In the genomic region with DNA sequence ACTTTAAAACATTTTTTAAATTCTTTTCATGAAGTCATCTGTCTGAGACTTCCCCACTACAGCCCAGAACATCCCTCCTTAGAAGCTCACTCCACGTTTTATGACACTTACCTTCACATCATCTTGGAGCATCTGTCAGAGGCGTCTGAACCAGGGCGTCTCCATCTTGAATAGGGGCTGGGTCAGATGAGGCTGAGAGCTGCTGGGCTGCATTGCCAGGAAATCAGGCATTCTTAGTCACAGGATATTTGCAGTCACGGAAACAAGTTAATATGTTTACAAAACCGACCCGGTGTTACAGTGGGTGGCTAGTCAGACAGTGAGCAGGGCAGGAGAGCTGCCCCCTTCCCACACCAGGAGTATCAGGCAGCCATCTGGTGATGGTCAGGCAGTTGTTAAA, we compare ENCODE assay signal across 13 cellular contexts.
A peak's percentile ranks its signal among the peaks of the same experiment; 100 is the strongest.
DNase-seq lines count a peak whose midpoint lies in the region; ATAC-seq and TF ChIP-seq lines count a peak whose summit lies in the region.
"Had no signal": no experiment of that assay in that cellular context is flagged by ENCODE, and none has a peak within 500 bp of the region (broad histone marks: within the 10 kb centered on the region; RNA-seq: fewer than 3 reads in every experiment).

No MANE protein-coding gene starts in this region.

- H3K27ac ChIP-seq in SK-N-SH (ENCODE audit: low read depth in 2 of 2, low read length in 1 of 2) (peak overlapping the region in 1 of 2 experiments; percentile 70; a peak in 3 of 4 replicates), psoas muscle (peak overlapping the region; percentile 16)

- H3K27me3 ChIP-seq in SK-N-SH (ENCODE audit: insufficient read depth) (no peaks in the 10 kb centered on the region), psoas muscle (ENCODE audit: insufficient read depth in 3 of 3, low read length in 2 of 3) (no peaks in the 10 kb centered on the region)

- POLR2A ChIA-PET in SK-N-SH (lab: Yijun Ruan, JAX), result no interaction called here

- peak overlapping the region; percentile 92 for H2AFZ ChIP-seq in SK-N-SH (ENCODE audit: low read depth)

- peaks cover 21% of the 10 kb centered on the region for H3F3A ChIP-seq in SK-N-SH (replicated peaks; ENCODE audit: insufficient read depth)

- TF ChIP-seq RAD21 in SK-N-SH (IDR thresholded peaks at IDR 0.05; ENCODE audit: low read length), result no peak

- peak; percentile 53 for DNase-seq in Daoy (ENCODE audit: low read depth)
- DNase-seq in SK-N-SH, result no peak
- peak; percentile 33 for DNase-seq in fibroblast of peridontal ligament (ENCODE audit: extremely low read depth)
- no peak for DNase-seq in psoas muscle
- no peak for DNase-seq in NCI-H774 (lab: John Stamatoyannopoulos, UW)
- DNase-seq in NCI-H128 (lab: John Stamatoyannopoulos, UW; ENCODE audit: unreplicated experiment), result no peak
- DNase-seq in T-helper 9 cell, result no peak
- DNase-seq in middle frontal gyrus (ENCODE audit: extremely low spot score, low spot score), result no peak
- DNase-seq: activated CD4-positive, alpha-beta T cell treated with anti-CD3 and anti-CD28 coated beads, Interleukin-2, amount 50 U/mL, for 48 hours; activated naive CD4-positive, alpha-beta T cell; Kasumi-1; stimulated activated CD4-positive, alpha-beta T cell treated with anti-CD3 and anti-CD28 coated beads, Interleukin-12 subunit alpha, Interleukin-12 subunit beta, amount 100 ng/mL, for 4 hours had no signal

- H3K4me1 ChIP-seq in SK-N-SH (ENCODE audit: control insufficient read depth in 1 of 2, insufficient read depth in 2 of 2, low read depth in 1 of 2, low read length in 1 of 2) (peaks cover 0 to 21% of the 10 kb centered on the region in 2 experiments; a peak in 3 of 4 replicates), psoas muscle (no peaks in the 10 kb centered on the region)

- ATAC-seq in psoas muscle, result no peak
- ATAC-seq: natural killer cell treated with Interleukin-12 subunit alpha and Interleukin-12 subunit beta and Interleukin-15 and Interleukin-18, amount 100 ng/mL, for 72 hours had no signal

- peak overlapping the region; percentile 61 for H3K4me2 ChIP-seq in SK-N-SH

- no peaks in the 10 kb centered on the region for H3K79me2 ChIP-seq in SK-N-SH (ENCODE audit: insufficient read depth)

- 2% methylated on average over 6 of the region's 6 CpGs for WGBS in SK-N-SH (ENCODE audit: low lambda C conversion rate)
- 20 to 28% (median 23%) methylated on average over 6 of the region's 6 CpGs for WGBS in psoas muscle, 3 donors

- H3K36me3 ChIP-seq in SK-N-SH (replicated peaks in 1 of 2; ENCODE audit: control insufficient read depth in 1 of 2, insufficient read depth in 2 of 2, low read length in 1 of 2) (no peaks in the 10 kb centered on the region), psoas muscle (ENCODE audit: insufficient read depth in 1 of 2, low read depth in 1 of 2) (no peaks in the 10 kb centered on the region)

- 0 out of 2 replicates have a peak overlapping the region, but pooled peaks have one; percentile 20 for H3K9ac ChIP-seq in SK-N-SH

- CTCF ChIA-PET in SK-N-SH (lab: Yijun Ruan, JAX), result no interaction called here

- no peak overlapping the region for H3K4me3 ChIP-seq in SK-N-SH (ENCODE audit: low read depth in 2 of 2, low read length in 1 of 2)
- H3K4me3 ChIP-seq in psoas muscle, result peak overlapping the region; percentile 24

- H4K20me1 ChIP-seq in SK-N-SH (ENCODE audit: insufficient read depth), result no peaks in the 10 kb centered on the region

- H3K9me3 ChIP-seq in SK-N-SH (no peaks in the 10 kb centered on the region), psoas muscle (no peaks in the 10 kb centered on the region)

- H3K9me2 ChIP-seq in SK-N-SH, result no peaks in the 10 kb centered on the region

- intact Hi-C loops in psoas muscle (cut with DNase I), result no loop called here

- TF ChIP-seq CTCF in SK-N-SH (IDR thresholded peaks at IDR 0.05), result no peak
- TF ChIP-seq CTCF in psoas muscle (IDR thresholded peaks at IDR 0.05), result no peak

- TF ChIP-seq EP300 in SK-N-SH (IDR thresholded peaks at IDR 0.05; ENCODE audit: borderline replicate concordance in 1 of 2, low read depth in 1 of 2, low read length in 1 of 2), result no peak

TF ChIP-seq in SK-N-SH, 30 proteins besides CTCF, POLR2A, EP300 and RAD21:
- TF ChIP-seq SIN3A (IDR thresholded peaks at IDR 0.05; ENCODE audit: borderline replicate concordance, low read depth, low read length), result no peak
- no peak for TF ChIP-seq TCF12 (IDR thresholded peaks at IDR 0.05)
- TF ChIP-seq, protein P1, sequence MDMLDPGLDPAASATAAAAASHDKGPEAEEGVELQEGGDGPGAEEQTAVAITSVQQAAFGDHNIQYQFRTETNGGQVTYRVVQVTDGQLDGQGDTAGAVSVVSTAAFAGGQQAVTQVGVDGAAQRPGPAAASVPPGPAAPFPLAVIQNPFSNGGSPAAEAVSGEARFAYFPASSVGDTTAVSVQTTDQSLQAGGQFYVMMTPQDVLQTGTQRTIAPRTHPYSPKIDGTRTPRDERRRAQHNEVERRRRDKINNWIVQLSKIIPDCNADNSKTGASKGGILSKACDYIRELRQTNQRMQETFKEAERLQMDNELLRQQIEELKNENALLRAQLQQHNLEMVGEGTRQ (IDR thresholded peaks at IDR 0.05; ENCODE audit: borderline replicate concordance, low read depth, low read length), result no peak
- no peak for TF ChIP-seq TEAD4 (IDR thresholded peaks at IDR 0.05; ENCODE audit: borderline replicate concordance, insufficient read depth)
- no peak for TF ChIP-seq FOXM1 (IDR thresholded peaks at IDR 0.05; ENCODE audit: low read depth)
- TF ChIP-seq, protein P2, sequence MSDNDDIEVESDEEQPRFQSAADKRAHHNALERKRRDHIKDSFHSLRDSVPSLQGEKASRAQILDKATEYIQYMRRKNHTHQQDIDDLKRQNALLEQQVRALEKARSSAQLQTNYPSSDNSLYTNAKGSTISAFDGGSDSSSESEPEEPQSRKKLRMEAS (IDR thresholded peaks at IDR 0.05; ENCODE audit: low read depth), result peak; percentile 30; the same call in 1 of the 2 replicates
- TF ChIP-seq YY1 (IDR thresholded peaks at IDR 0.05; ENCODE audit: low read depth), result peak; percentile 80; the same call in 1 of the 2 replicates
- 0 out of 2 replicates have a peak, but pooled peaks have one; percentile 40 for TF ChIP-seq TAF1 (IDR thresholded peaks at IDR 0.05; ENCODE audit: borderline replicate concordance, low read depth, low read length)
- no peak for TF ChIP-seq FOSL2 (IDR thresholded peaks at IDR 0.05; ENCODE audit: borderline replicate concordance, low read depth)
- TF ChIP-seq, protein P3, sequence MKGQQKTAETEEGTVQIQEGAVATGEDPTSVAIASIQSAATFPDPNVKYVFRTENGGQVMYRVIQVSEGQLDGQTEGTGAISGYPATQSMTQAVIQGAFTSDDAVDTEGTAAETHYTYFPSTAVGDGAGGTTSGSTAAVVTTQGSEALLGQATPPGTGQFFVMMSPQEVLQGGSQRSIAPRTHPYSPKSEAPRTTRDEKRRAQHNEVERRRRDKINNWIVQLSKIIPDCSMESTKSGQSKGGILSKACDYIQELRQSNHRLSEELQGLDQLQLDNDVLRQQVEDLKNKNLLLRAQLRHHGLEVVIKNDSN (IDR thresholded peaks at IDR 0.05; ENCODE audit: borderline replicate concordance, low read depth), result no peak
- TF ChIP-seq POLR2AphosphoS5 (IDR thresholded peaks at IDR 0.05; ENCODE audit: low read depth, low read length), result no peak
- no peak for TF ChIP-seq GABPA (IDR thresholded peaks at IDR 0.05; ENCODE audit: low read depth)
- TF ChIP-seq MXI1 (IDR thresholded peaks at IDR 0.05; ENCODE audit: low read depth, low read length), result no peak

Comparison
In these comparisons a context has a peak if more than half of its experiments do, and no peak if none do; other contexts are left out.
1. DNase-seq: peak in Daoy (single experiment) and fibroblast of peridontal ligament (single experiment); none in SK-N-SH (single experiment), psoas muscle (0 of 2), NCI-H774 (single experiment), NCI-H128 (single experiment), T-helper 9 cell (single experiment) and middle frontal gyrus (single experiment).